Comparison of ENCODE assay signal across 9 cellular contexts in the genomic region with DNA sequence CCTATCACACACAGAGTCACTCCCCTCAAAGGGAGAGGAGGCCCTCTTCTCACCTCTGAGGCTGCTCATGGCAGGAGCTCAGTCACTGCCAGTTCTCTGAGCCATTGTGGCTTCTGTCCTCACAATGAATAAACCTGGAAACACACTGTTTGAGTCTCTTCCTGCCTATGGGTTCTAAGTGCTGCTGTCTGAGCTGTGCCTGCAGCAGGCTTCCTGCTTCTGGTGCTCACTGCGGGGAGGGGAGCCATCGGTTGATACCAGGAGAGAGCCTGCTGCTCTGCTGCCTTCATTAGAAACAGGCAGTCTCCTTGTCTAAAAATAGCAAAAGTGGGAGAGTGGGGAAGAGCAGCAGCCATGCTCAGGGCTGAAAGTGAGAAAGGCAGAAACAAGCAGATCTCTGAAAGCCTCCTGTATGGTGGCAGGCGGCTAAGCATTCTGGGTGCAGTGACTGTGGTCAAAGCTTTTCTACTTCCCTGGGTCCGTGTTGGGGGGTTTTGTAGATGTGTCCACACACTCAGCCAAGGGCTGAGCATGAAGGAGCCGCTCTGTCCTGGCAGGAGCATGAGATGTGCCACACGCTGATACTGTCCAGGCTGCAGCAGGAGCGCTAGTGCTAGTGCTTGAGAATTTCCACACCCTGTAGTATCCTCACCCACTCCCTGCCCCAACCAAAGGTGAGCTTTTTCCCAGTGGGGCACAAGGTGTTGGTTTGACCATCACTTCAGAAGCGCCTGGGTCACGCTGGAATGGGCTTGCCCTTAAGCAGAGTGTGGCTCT. TPM values are rescaled to one million over a fixed set of nuclear protein-coding genes. Genes with fewer than 3 reads are reported as not detected.
DNase-seq lines count a peak whose midpoint lies in the region; ATAC-seq and TF ChIP-seq lines count a peak whose summit lies in the region.
"Had no signal": no experiment of that assay in that cellular context is flagged by ENCODE, and none has a peak within 500 bp of the region (broad histone marks: within the 10 kb centered on the region; RNA-seq: fewer than 3 reads in every experiment).

No MANE protein-coding gene starts in this region.

- peak in 1 of 4 donors; percentile 67 for TF ChIP-seq EP300 in sigmoid colon (IDR thresholded peaks at IDR 0.05)

- CTCF ChIA-PET in mammary epithelial cell (lab: Charles Lee; ENCODE audit: low non-redundant PET) = no interaction called here

- in situ Hi-C loops in mammary epithelial cell (cut with MboI; ENCODE audit: low sequenced_read_pairs in 2 of 2) = no loop called here

- no peaks in the 10 kb centered on the region for H3K79me2 ChIP-seq in mammary epithelial cell (ENCODE audit: insufficient read depth, low read length)

- no peak for TF ChIP-seq CTCF in endothelial cell (IDR thresholded peaks at IDR 0.05; ENCODE audit: unreplicated experiment)
- no peak for TF ChIP-seq CTCF in sigmoid colon (IDR thresholded peaks at IDR 0.05)
- TF ChIP-seq CTCF in mammary epithelial cell (conservative IDR thresholded peaks at IDR 0.05 in 1 of 2, IDR thresholded peaks at IDR 0.05 in 1 of 2; ENCODE audit: extremely low read depth in 1 of 2, insufficient read depth in 1 of 2, low read depth in 1 of 2, low read length in 2 of 2) = no peak

- H3K4me1 ChIP-seq in sigmoid colon (peaks cover 0 to 71% (median 51%) of the 10 kb centered on the region in 4 donors), mammary epithelial cell (ENCODE audit: insufficient read depth, low read length) (no peaks in the 10 kb centered on the region)

- H3K9me3 ChIP-seq in sigmoid colon (no peaks in the 10 kb centered on the region), mammary epithelial cell (replicated peaks; ENCODE audit: insufficient read depth, low read length) (no peaks in the 10 kb centered on the region)

- peaks cover 6% of the 10 kb centered on the region for H3K9me3 Mint-ChIP-seq in T-helper 2 cell treated with Interferon-gamma antibody and Interleukin-4, amounts not matched to agents 5 μg/mL and 100 μg/mL, for 36 hours
- no peaks in the 10 kb centered on the region for H3K9me3 Mint-ChIP-seq in endothelial cell (ENCODE audit: unreplicated experiment)

- H3K27me3 Mint-ChIP-seq in T-helper 2 cell treated with Interferon-gamma antibody and Interleukin-4, amounts not matched to agents 5 μg/mL and 100 μg/mL, for 36 hours (ENCODE audit: low read depth) = no peaks in the 10 kb centered on the region
- peaks cover 4% of the 10 kb centered on the region for H3K27me3 Mint-ChIP-seq in endothelial cell (ENCODE audit: unreplicated experiment)

- H3K4me3 ChIP-seq in sigmoid colon (no peak overlapping the region), mammary epithelial cell (replicated peaks in 1 of 3; ENCODE audit: insufficient read depth in 1 of 3, low read depth in 2 of 3, low read length in 3 of 3) (no peak overlapping the region)

- peak; percentile 20 for ATAC-seq in GM21423 (IDR thresholded peaks at IDR 0.05; ENCODE audit: unreplicated experiment)
- no peak for ATAC-seq in GM21576 (IDR thresholded peaks at IDR 0.05; ENCODE audit: unreplicated experiment)
- no peak for ATAC-seq in HG02678 (IDR thresholded peaks at IDR 0.05; ENCODE audit: unreplicated experiment)

- H3K4me2 ChIP-seq in mammary epithelial cell (ENCODE audit: insufficient read depth, low read depth, low read length) = no peak overlapping the region

- H3K27me3 ChIP-seq in sigmoid colon (no peaks in the 10 kb centered on the region), mammary epithelial cell (ENCODE audit: insufficient read depth, low read length) (no peaks in the 10 kb centered on the region)

- BruUV-seq in mammary epithelial cell (replicated peaks; lab: Mats Ljungman, UMichigan) = no TSS peak

- DNase-seq in T-helper 2 cell treated with Interferon-gamma antibody and Interleukin-4, amounts not matched to agents 5 μg/mL and 100 μg/mL, for 36 hours (ENCODE audit: low spot score) = peak; percentile 60
- peak; percentile 28 for DNase-seq in endothelial cell (ENCODE audit: low spot score)
- peak; percentile 87 for DNase-seq in sigmoid colon
- no peak for DNase-seq in mammary epithelial cell
- DNase-seq: effector CD8-positive, alpha-beta T cell; NCI-H1694 treated with DMSO at 0.1 percent for 48 hours had no signal

- no peak for TF ChIP-seq POLR2A in sigmoid colon (IDR thresholded peaks at IDR 0.05)

- WGBS in sigmoid colon, 2 donors = 72 to 87% methylated on average over 9 of the region's 9 CpGs
- 75% methylated on average over 8 of the region's 9 CpGs for WGBS in mammary epithelial cell (ENCODE audit: low coverage, missing lambda C conversion rate)

- H2AFZ ChIP-seq in mammary epithelial cell (ENCODE audit: low read depth, low read length) = no peak overlapping the region

- no peak overlapping the region for H3K9ac ChIP-seq in mammary epithelial cell (ENCODE audit: insufficient read depth, low read length)

- H3K36me3 ChIP-seq in sigmoid colon (no peaks in the 10 kb centered on the region), mammary epithelial cell (ENCODE audit: insufficient read depth, low read length) (no peaks in the 10 kb centered on the region)

- no peaks in the 10 kb centered on the region for H4K20me1 ChIP-seq in mammary epithelial cell (ENCODE audit: insufficient read depth, low read length)

- peaks cover 9% of the 10 kb centered on the region for H3K36me3 Mint-ChIP-seq in T-helper 2 cell treated with Interferon-gamma antibody and Interleukin-4, amounts not matched to agents 5 μg/mL and 100 μg/mL, for 36 hours (ENCODE audit: low read depth)
- no peaks in the 10 kb centered on the region for H3K36me3 Mint-ChIP-seq in endothelial cell (ENCODE audit: low read depth, unreplicated experiment)

- peak overlapping the region; percentile 94 for H3K27ac Mint-ChIP-seq in T-helper 2 cell treated with Interferon-gamma antibody and Interleukin-4, amounts not matched to agents 5 μg/mL and 100 μg/mL, for 36 hours
- peak overlapping the region; percentile 69 for H3K27ac Mint-ChIP-seq in endothelial cell (ENCODE audit: unreplicated experiment)

- dilution Hi-C loops in mammary epithelial cell (cut with HindIII; ENCODE audit: low sequenced_read_pairs) = loop anchor here (25.0 kb wide), 1 partner anchor 392 kb away; no protein-coding TSS in a partner anchor

- peaks cover 71% of the 10 kb centered on the region for H3K4me1 Mint-ChIP-seq in T-helper 2 cell treated with Interferon-gamma antibody and Interleukin-4, amounts not matched to agents 5 μg/mL and 100 μg/mL, for 36 hours (ENCODE audit: low read depth)
- H3K4me1 Mint-ChIP-seq in endothelial cell (ENCODE audit: unreplicated experiment) = peaks cover 34% of the 10 kb centered on the region

- H3K27ac ChIP-seq in sigmoid colon = peak overlapping the region in 3 of 4 donors; percentile 80 to 88 (median 86)
- no peak overlapping the region for H3K27ac ChIP-seq in mammary epithelial cell (ENCODE audit: insufficient read depth, low read depth, low read length)

- peak overlapping the region; percentile 73 for H3K4me3 Mint-ChIP-seq in T-helper 2 cell treated with Interferon-gamma antibody and Interleukin-4, amounts not matched to agents 5 μg/mL and 100 μg/mL, for 36 hours
- no peak overlapping the region for H3K4me3 Mint-ChIP-seq in endothelial cell (ENCODE audit: unreplicated experiment)

- intact Hi-C loops in sigmoid colon (cut with DNase I) (loop anchor here (5.0 kb wide), 2 partner anchors 107 to 202 kb away; no protein-coding TSS in a partner anchor), mammary epithelial cell (cut with micrococcal nuclease) (no loop called here)

RNA-seq across cellular contexts. Expression of gene PRKACG, which starts 34.2 kb away (rescaled TPM):
- total RNA-seq in endothelial cell (ENCODE audit: unreplicated experiment) = not detected
- total RNA-seq in sigmoid colon = not detected
- not detected for polyA plus RNA-seq in sigmoid colon
- total RNA-seq in mammary epithelial cell = not detected
- polyA plus RNA-seq in mammary epithelial cell = not detected
- polyA minus RNA-seq in mammary epithelial cell = not detected

RNA-seq across cellular contexts. Expression of gene FXN, which starts 55.8 kb away (rescaled TPM):
- total RNA-seq in endothelial cell (ENCODE audit: unreplicated experiment) (14.4 TPM), sigmoid colon (1 to 10 TPM; 3.4 to 8.7 (median 5.6) TPM), mammary epithelial cell (10 to 100 TPM in 1 of 2 donors, 1 to 10 TPM in 1; 5.5 to 19.6 TPM)
- polyA plus RNA-seq in sigmoid colon (10 to 100 TPM; 10.2 to 16.1 (median 10.2) TPM), mammary epithelial cell (24.9 TPM)
- polyA minus RNA-seq in mammary epithelial cell = 10.5 TPM
